8 cellular contexts compared by ENCODE assay signal in the genomic region with DNA sequence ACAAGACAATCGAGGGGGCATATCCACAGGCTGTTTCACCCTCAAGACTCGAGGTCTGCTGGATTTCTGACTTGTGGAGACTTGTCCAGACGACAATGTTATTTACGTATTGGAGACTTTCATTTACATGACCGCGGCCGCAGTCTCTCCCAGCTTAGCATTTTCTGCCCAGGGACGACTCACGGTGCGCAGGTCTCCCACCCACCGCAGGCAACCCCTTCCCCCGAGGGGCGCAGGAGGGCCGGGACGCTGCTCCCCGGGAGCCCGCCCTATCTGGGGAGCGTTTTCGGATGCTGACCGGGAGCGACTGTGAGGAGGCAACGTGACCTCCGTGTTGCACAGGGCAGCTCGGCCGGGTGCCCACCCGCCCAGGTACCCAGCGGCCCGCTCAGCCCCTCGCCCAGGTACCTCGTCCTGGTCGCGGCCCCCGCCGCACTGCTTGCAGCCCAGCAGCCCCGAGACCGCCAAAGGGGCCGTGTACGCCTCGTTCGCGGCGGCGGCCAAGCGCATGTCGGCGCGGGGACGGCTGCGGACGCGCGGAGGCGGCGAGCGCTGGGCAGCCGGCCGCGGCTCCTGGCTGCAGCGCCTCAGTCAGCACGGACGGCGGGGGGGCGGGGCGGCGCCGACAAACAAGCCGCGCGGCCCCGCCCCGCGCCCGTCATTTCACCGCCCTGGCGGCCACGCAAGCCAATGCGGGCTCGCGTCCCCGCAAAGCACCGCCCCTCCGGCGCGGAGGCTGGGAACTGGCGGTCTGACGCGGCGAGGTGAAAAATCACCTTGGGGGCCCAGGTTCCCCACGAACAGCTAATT.
DNase-seq lines count a peak whose midpoint lies in the region; ATAC-seq and TF ChIP-seq lines count a peak whose summit lies in the region.

No MANE protein-coding gene starts in this region.

- no peaks in the 10 kb centered on the region for H3K36me3 Mint-ChIP-seq in T-cell

- no peak for TF ChIP-seq EP300 in upper lobe of left lung (IDR thresholded peaks at IDR 0.05)

- H3K27ac ChIP-seq in upper lobe of left lung, result peak overlapping the region; percentile 90 to 97 (median 94)

- H3K27me3 ChIP-seq in upper lobe of left lung, result no peaks in the 10 kb centered on the region

- intact Hi-C loops in left cardiac atrium (cut with DNase I) (loop anchor here in 1 of 2 donors (5.0 to 10.0 kb wide), 3 partner anchors 62 to 107 kb away; no protein-coding TSS in a partner anchor), posterior vena cava (cut with DNase I) (loop anchor here in 1 of 2 donors (10.0 kb wide), 1 partner anchor 66 kb away; no protein-coding TSS in a partner anchor)

- POLR2A ChIA-PET in T-cell (lab: Charles Lee), result interaction anchor here (0.6 to 1.8 kb wide), 12 partner anchors 11 to 1185 kb away, joined by 3 to 6 read pairs (median 3); partner anchors contain the start of gene SESN1 (in 1 of the 2)

- no peaks in the 10 kb centered on the region for H3K27me3 Mint-ChIP-seq in T-cell

- CTCF ChIA-PET in T-cell (lab: Charles Lee), result interaction anchor here (0.6 to 10.6 kb wide), 8 partner anchors 26 to 490 kb away, joined by 3 to 77 read pairs (median 3); no protein-coding TSS in a partner anchor

- peaks cover 66 to 81% (median 67%) of the 10 kb centered on the region in 3 donors for H3K4me1 Mint-ChIP-seq in T-cell

- 0 to 1% methylated on average over 7 to 18 of the region's 89 CpGs for WGBS in upper lobe of left lung, 2 donors

- peak overlapping the region; percentile 98 to 99 for H3K27ac Mint-ChIP-seq in T-cell

- H3K36me3 ChIP-seq in upper lobe of left lung, result no peaks in the 10 kb centered on the region

- peak; percentile 96 for ATAC-seq in HG02642 (IDR thresholded peaks at IDR 0.05; ENCODE audit: poor library complexity, unreplicated experiment)
- ATAC-seq in T-cell (replicated peaks in 1 of 4), result peak; percentile 96 to 99 (median 97)
- ATAC-seq in left cardiac atrium, result peak; percentile 98 to 99
- peak; percentile 98 to 99 for ATAC-seq in upper lobe of left lung (ENCODE audit: low FRiP score in 2 of 2)

- H3K9me3 Mint-ChIP-seq in T-cell, result no peaks in the 10 kb centered on the region

- DNase-seq in NCI-H1105 treated with DMSO at 0.1 percent for 48 hours (lab: John Stamatoyannopoulos, UW), result peak; percentile 81
- peak; percentile 84 to 96 (median 91) for DNase-seq in T-cell
- peak; percentile 75 for DNase-seq in amniotic epithelial cell (ENCODE audit: low read depth)
- peak; percentile 97 for DNase-seq in left cardiac atrium
- peak; percentile 98 for DNase-seq in posterior vena cava (ENCODE audit: low spot score)
- peak; percentile 97 to 100 for DNase-seq in upper lobe of left lung

- H3K4me3 Mint-ChIP-seq in T-cell, result peak overlapping the region; percentile 83 to 98 (median 97)

- H3K4me1 ChIP-seq in upper lobe of left lung, result peaks cover 16 to 54% (median 24%) of the 10 kb centered on the region in 4 donors

- TF ChIP-seq POLR2A in upper lobe of left lung (IDR thresholded peaks at IDR 0.05), result peak in 3 of 4 donors; percentile 90 to 97 (median 92)

- H3K4me3 ChIP-seq in GM08714 (ENCODE audit: low read length) (peak overlapping the region; percentile 87), upper lobe of left lung (peak overlapping the region; percentile 69 to 96 (median 82))

- no peaks in the 10 kb centered on the region for H3K9me3 ChIP-seq in upper lobe of left lung

- TF ChIP-seq CTCF in upper lobe of left lung (IDR thresholded peaks at IDR 0.05), result peak; percentile 27 to 93 (median 85)

Comparison
In these comparisons a context has a peak if more than half of its experiments do, and no peak if none do; other contexts are left out.
1. Peak in every context shown above with its lines: DNase-seq, ATAC-seq, H3K4me3 ChIP-seq and H3K27ac ChIP-seq.